10 cellular contexts compared by ENCODE assay signal in the genomic region with DNA sequence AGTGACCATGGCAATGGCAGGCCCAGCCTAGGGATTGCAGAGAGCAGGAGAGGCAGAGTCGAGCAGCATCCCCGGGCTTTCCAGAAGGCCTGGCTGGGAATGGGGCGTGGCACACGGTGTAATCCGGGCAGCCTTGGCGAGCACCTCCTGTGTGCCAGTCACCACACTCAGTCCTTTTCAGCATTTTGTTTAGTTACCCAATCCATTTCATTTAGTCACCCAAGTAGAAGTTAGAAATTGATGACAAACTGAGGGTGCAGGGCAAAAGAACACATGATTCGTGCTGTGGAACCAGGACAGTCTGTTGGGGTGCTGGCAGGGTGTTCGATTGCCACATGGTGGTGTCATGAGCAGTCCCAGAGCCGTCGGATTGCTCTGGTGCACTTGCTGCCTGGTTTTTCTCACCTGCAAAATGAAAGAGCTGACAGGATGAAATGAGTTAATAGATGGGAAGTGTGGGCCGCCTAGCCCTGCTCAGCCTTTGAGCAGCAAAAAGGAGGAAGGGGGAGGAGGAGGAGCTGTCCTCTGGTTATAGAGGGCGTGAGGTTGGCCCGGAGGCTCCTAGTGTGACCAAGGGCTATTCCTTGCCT.
DNase-seq lines count a peak whose midpoint lies in the region; FAIRE-seq and TF ChIP-seq lines count a peak whose summit lies in the region.
"Had no signal": no experiment of that assay in that cellular context is flagged by ENCODE, and none has a peak within 500 bp of the region (broad histone marks: within the 10 kb centered on the region; RNA-seq: fewer than 3 reads in every experiment).

No MANE protein-coding gene starts in this region.

- H3K36me3 Mint-ChIP-seq in activated naive CD8-positive, alpha-beta T cell treated with anti-CD3 and anti-CD28 coated beads for 36 hours, result no peaks in the 10 kb centered on the region
- H3K36me3 Mint-ChIP-seq in activated T-helper 2 cell treated with anti-CD3 and anti-CD28 coated beads, Interferon-gamma antibody, Interleukin-2, Interleukin-4, amounts not matched to agents 10 μg/mL and 5 μg/mL and 100 μg/mL, durations not matched to agents 14 hours and 24 hours and 36 hours (ENCODE audit: low read depth), result no peaks in the 10 kb centered on the region

- no peaks in the 10 kb centered on the region for H3K36me3 ChIP-seq in uterus

- H3K27ac Mint-ChIP-seq in activated naive CD8-positive, alpha-beta T cell treated with anti-CD3 and anti-CD28 coated beads for 36 hours, result no peak overlapping the region
- H3K27ac Mint-ChIP-seq in activated T-helper 2 cell treated with anti-CD3 and anti-CD28 coated beads, Interferon-gamma antibody, Interleukin-2, Interleukin-4, amounts not matched to agents 10 μg/mL and 5 μg/mL and 100 μg/mL, durations not matched to agents 14 hours and 24 hours and 36 hours, result no peak overlapping the region

- no peaks in the 10 kb centered on the region for H3K4me1 Mint-ChIP-seq in activated naive CD8-positive, alpha-beta T cell treated with anti-CD3 and anti-CD28 coated beads for 36 hours
- H3K4me1 Mint-ChIP-seq in activated T-helper 2 cell treated with anti-CD3 and anti-CD28 coated beads, Interferon-gamma antibody, Interleukin-2, Interleukin-4, amounts not matched to agents 10 μg/mL and 5 μg/mL and 100 μg/mL, durations not matched to agents 14 hours and 24 hours and 36 hours (ENCODE audit: low read depth), result no peaks in the 10 kb centered on the region

- H3K4me3 Mint-ChIP-seq in activated naive CD8-positive, alpha-beta T cell treated with anti-CD3 and anti-CD28 coated beads for 36 hours, result no peak overlapping the region
- no peak overlapping the region for H3K4me3 Mint-ChIP-seq in activated T-helper 2 cell treated with anti-CD3 and anti-CD28 coated beads, Interferon-gamma antibody, Interleukin-2, Interleukin-4, amounts not matched to agents 10 μg/mL and 5 μg/mL and 100 μg/mL, durations not matched to agents 14 hours and 24 hours and 36 hours (ENCODE audit: low read depth)

- no peaks in the 10 kb centered on the region for H3K9me3 ChIP-seq in uterus

- H3K4me3 ChIP-seq in AG10803 (ENCODE audit: low read length) (no peak overlapping the region), uterus (no peak overlapping the region)

- H3K27ac ChIP-seq in uterus, result no peak overlapping the region
- H3K27ac ChIP-seq: HL-60 had no signal

- TF ChIP-seq CTCF in AG10803 (conservative IDR thresholded peaks at IDR 0.05; ENCODE audit: low read length) (peak; percentile 31), uterus (IDR thresholded peaks at IDR 0.05) (no peak)

- TF ChIP-seq POLR2A in uterus (IDR thresholded peaks at IDR 0.05), result no peak

- intact Hi-C loops in activated T-helper 2 cell treated with anti-CD3 and anti-CD28 coated beads, Interferon-gamma antibody, Interleukin-2, Interleukin-4, amounts not matched to agents 10 μg/mL and 5 μg/mL and 100 μg/mL, durations not matched to agents 14 hours and 24 hours and 36 hours (cut with micrococcal nuclease), result no loop called here
- intact Hi-C loops in uterus (cut with DNase I; ENCODE audit: low total_unique reads), result no loop called here

- H3K27me3 Mint-ChIP-seq in activated naive CD8-positive, alpha-beta T cell treated with anti-CD3 and anti-CD28 coated beads for 36 hours, result peaks cover 29% of the 10 kb centered on the region
- no peaks in the 10 kb centered on the region for H3K27me3 Mint-ChIP-seq in activated T-helper 2 cell treated with anti-CD3 and anti-CD28 coated beads, Interferon-gamma antibody, Interleukin-2, Interleukin-4, amounts not matched to agents 10 μg/mL and 5 μg/mL and 100 μg/mL, durations not matched to agents 14 hours and 24 hours and 36 hours (ENCODE audit: low read depth)

- no peaks in the 10 kb centered on the region for H3K4me1 ChIP-seq in uterus

- DNase-seq in AG10803 (ENCODE audit: low read depth) (peak; percentile 25), HCEC 1CT (peak; percentile 34), islet precursor cell (peak; percentile 59), uterus (no peak), urothelium cell line (ENCODE audit: low spot score) (no peak), epidermal melanocyte (ENCODE audit: insufficient read length, low spot score) (no peak)
- peak; percentile 8 for DNase-seq in activated naive CD8-positive, alpha-beta T cell treated with anti-CD3 and anti-CD28 coated beads for 36 hours
- DNase-seq in activated T-helper 2 cell treated with anti-CD3 and anti-CD28 coated beads, Interferon-gamma antibody, Interleukin-2, Interleukin-4, amounts not matched to agents 10 μg/mL and 5 μg/mL and 100 μg/mL, durations not matched to agents 14 hours and 24 hours and 36 hours (ENCODE audit: low spot score), result no peak
- DNase-seq: activated CD4-positive, alpha-beta T cell treated with anti-CD3 and anti-CD28 coated beads for 1 hour had no signal

- H3K27me3 ChIP-seq in uterus, result no peaks in the 10 kb centered on the region

- no peaks in the 10 kb centered on the region for H3K9me3 Mint-ChIP-seq in activated naive CD8-positive, alpha-beta T cell treated with anti-CD3 and anti-CD28 coated beads for 36 hours
- no peaks in the 10 kb centered on the region for H3K9me3 Mint-ChIP-seq in activated T-helper 2 cell treated with anti-CD3 and anti-CD28 coated beads, Interferon-gamma antibody, Interleukin-2, Interleukin-4, amounts not matched to agents 10 μg/mL and 5 μg/mL and 100 μg/mL, durations not matched to agents 14 hours and 24 hours and 36 hours

- no peak for FAIRE-seq in urothelium cell line (lab: Jason Lieb, UNC)

Comparison
In these comparisons a context has a peak if more than half of its experiments do, and no peak if none do; other contexts are left out.
1. DNase-seq: peak in AG10803 (single experiment), HCEC 1CT (single experiment), activated naive CD8-positive, alpha-beta T cell treated with anti-CD3 and anti-CD28 coated beads for 36 hours (single experiment) and islet precursor cell (single experiment); none in activated T-helper 2 cell treated with anti-CD3 and anti-CD28 coated beads, Interferon-gamma antibody, Interleukin-2, Interleukin-4, amounts not matched to agents 10 μg/mL and 5 μg/mL and 100 μg/mL, durations not matched to agents 14 hours and 24 hours and 36 hours (single experiment), uterus (0 of 2), urothelium cell line (single experiment) and epidermal melanocyte (single experiment).